In the genomic region with DNA sequence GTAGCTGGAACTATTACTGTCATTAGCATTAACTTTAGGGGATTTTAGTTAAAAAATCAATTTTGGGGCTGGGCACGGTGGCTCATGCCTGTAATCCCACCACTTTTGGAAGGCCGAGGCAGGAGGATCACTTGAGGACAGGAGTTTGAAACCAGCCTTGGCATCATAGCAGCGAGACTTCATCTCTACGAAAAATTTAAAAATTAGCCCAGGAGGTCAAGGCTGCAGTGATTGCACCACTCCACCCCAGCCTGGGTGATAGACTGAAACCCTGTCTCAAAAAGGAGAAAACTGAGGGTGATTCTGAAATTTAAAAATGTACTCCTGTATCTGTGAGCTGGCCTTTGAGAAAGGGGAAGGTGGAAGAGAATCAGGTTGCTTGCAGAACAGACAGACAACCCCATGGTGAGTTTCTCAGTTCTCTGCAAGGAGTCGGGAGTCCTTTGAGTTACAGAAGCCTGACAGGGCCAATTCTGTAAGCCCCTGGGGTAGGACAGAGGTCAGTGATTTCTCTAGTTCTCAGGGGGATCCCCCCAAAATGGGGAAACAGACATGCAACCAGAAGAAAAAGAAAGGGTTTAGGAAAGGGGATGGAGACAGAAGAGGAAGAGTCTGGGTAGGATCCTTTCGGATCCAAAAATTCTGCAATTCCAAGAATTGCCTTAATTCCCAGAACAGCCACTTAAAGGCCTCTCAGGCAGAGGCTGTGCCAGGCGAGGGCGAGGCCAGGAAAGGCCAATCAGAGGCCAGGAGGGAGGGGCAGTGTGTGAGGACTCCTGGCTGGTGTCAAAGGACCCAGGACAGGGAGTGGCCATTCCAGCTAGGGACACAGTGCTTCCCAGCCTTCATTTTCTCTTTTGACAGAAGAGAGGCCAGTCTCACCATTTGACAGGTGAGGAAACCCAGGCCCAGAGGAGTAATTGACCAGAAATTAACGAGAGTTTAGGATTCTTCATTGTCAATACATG, we compare ENCODE assay signal across 12 cellular contexts. TPM values are rescaled to one million over a fixed set of nuclear protein-coding genes. Genes with fewer than 3 reads are reported as not detected.
DNase-seq lines count a peak whose midpoint lies in the region; ATAC-seq lines count a peak whose summit lies in the region.
"Had no signal": no experiment of that assay in that cellular context is flagged by ENCODE, and none has a peak within 500 bp of the region (broad histone marks: within the 10 kb centered on the region; RNA-seq: fewer than 3 reads in every experiment).

No MANE protein-coding gene starts in this region.

- H3K27ac Mint-ChIP-seq in activated T-helper 17 cell treated with anti-CD3 and anti-CD28 coated beads, Interleukin-2, amount 50 U/mL, for 72 hours: peak overlapping the region; percentile 4
- peak overlapping the region; percentile 23 for H3K27ac Mint-ChIP-seq in stimulated activated memory B cell treated with anti-CD40 and anti-IgM and Interleukin-4, amounts not matched to agents 10 μg/mL and 1 μg/mL and 100 μg/mL, for 72 hours
- H3K27ac Mint-ChIP-seq in activated T-helper 1 cell treated with anti-CD3 and anti-CD28 coated beads, Interleukin-12 subunit alpha, Interleukin-12 subunit beta, Interleukin-2, Interleukin-4 antibody, amounts not matched to agents 30 ng/mL and 10 ng/mL and 1 ng/mL, durations not matched to agents 14 hours and 24 hours and 36 hours: no peak overlapping the region
- H3K27ac Mint-ChIP-seq: activated naive CD8-positive, alpha-beta T cell had no signal

- no peak overlapping the region for H3K4me3 ChIP-seq in iPS DF 6.9 (ENCODE audit: low read length)
- H3K4me3 ChIP-seq: skin epidermis had no signal

- H3K36me3 ChIP-seq in iPS DF 6.9 (ENCODE audit: control insufficient read depth, insufficient read depth, low read length): no peaks in the 10 kb centered on the region

- DNase-seq in GM03348 (ENCODE audit: low spot score) (peak; percentile 70), iPS DF 6.9 (ENCODE audit: low read depth, low spot score) (peak; percentile 35), NCI-H2227 treated with DMSO at 0.1 percent for 48 hours (lab: John Stamatoyannopoulos, UW) (no peak)
- DNase-seq in activated T-helper 1 cell treated with anti-CD3 and anti-CD28 coated beads, Interleukin-12 subunit alpha, Interleukin-12 subunit beta, Interleukin-2, Interleukin-4 antibody, amounts not matched to agents 30 ng/mL and 10 ng/mL and 1 ng/mL, durations not matched to agents 14 hours and 24 hours and 36 hours (ENCODE audit: low spot score): no peak
- DNase-seq in activated CD8-positive, alpha-beta memory T cell treated with anti-CD3 and anti-CD28 coated beads, Interleukin-2, amount 50 U/mL, for 48 hours: no peak
- DNase-seq: glutamatergic neuron, T-cell had no signal

- no peaks in the 10 kb centered on the region for H3K27me3 ChIP-seq in iPS DF 6.9 (ENCODE audit: control insufficient read depth, insufficient read depth, low read length)

- intact Hi-C loops in activated T-helper 1 cell treated with anti-CD3 and anti-CD28 coated beads, Interleukin-12 subunit alpha, Interleukin-12 subunit beta, Interleukin-2, Interleukin-4 antibody, amounts not matched to agents 30 ng/mL and 10 ng/mL and 1 ng/mL, durations not matched to agents 14 hours and 24 hours and 36 hours (cut with micrococcal nuclease): no loop called here

- H3K4me3 Mint-ChIP-seq in activated T-helper 17 cell treated with anti-CD3 and anti-CD28 coated beads, Interleukin-2, amount 50 U/mL, for 72 hours: no peak overlapping the region
- H3K4me3 Mint-ChIP-seq in stimulated activated memory B cell treated with anti-CD40 and anti-IgM and Interleukin-4, amounts not matched to agents 10 μg/mL and 1 μg/mL and 100 μg/mL, for 72 hours: no peak overlapping the region
- H3K4me3 Mint-ChIP-seq in activated T-helper 1 cell treated with anti-CD3 and anti-CD28 coated beads, Interleukin-12 subunit alpha, Interleukin-12 subunit beta, Interleukin-2, Interleukin-4 antibody, amounts not matched to agents 30 ng/mL and 10 ng/mL and 1 ng/mL, durations not matched to agents 14 hours and 24 hours and 36 hours: no peak overlapping the region
- H3K4me3 Mint-ChIP-seq: activated naive CD8-positive, alpha-beta T cell had no signal

- no peak for ATAC-seq in activated T-helper 17 cell treated with anti-CD3 and anti-CD28 coated beads, Interleukin-2, amount 50 U/mL, for 72 hours (replicated peaks)
- peak; percentile 66 for ATAC-seq in stimulated activated memory B cell treated with anti-CD40 and anti-IgM and Interleukin-4, amounts not matched to agents 10 μg/mL and 1 μg/mL and 100 μg/mL, for 72 hours
- no peak for ATAC-seq in HG02885 (IDR thresholded peaks at IDR 0.05; ENCODE audit: poor library complexity, unreplicated experiment)
- ATAC-seq: T-cell had no signal

- WGBS in iPS DF 6.9 (ENCODE audit: insufficient coverage, insufficient read length): no CpG with 5 or more reads among the region's 9 CpGs

- H3K9me3 Mint-ChIP-seq in activated T-helper 17 cell treated with anti-CD3 and anti-CD28 coated beads, Interleukin-2, amount 50 U/mL, for 72 hours: no peaks in the 10 kb centered on the region
- no peaks in the 10 kb centered on the region for H3K9me3 Mint-ChIP-seq in stimulated activated memory B cell treated with anti-CD40 and anti-IgM and Interleukin-4, amounts not matched to agents 10 μg/mL and 1 μg/mL and 100 μg/mL, for 72 hours
- H3K9me3 Mint-ChIP-seq in activated T-helper 1 cell treated with anti-CD3 and anti-CD28 coated beads, Interleukin-12 subunit alpha, Interleukin-12 subunit beta, Interleukin-2, Interleukin-4 antibody, amounts not matched to agents 30 ng/mL and 10 ng/mL and 1 ng/mL, durations not matched to agents 14 hours and 24 hours and 36 hours: no peaks in the 10 kb centered on the region
- H3K9me3 Mint-ChIP-seq: T-cell had no signal

- H3K36me3 Mint-ChIP-seq in activated T-helper 17 cell treated with anti-CD3 and anti-CD28 coated beads, Interleukin-2, amount 50 U/mL, for 72 hours (ENCODE audit: low read depth): no peaks in the 10 kb centered on the region
- H3K36me3 Mint-ChIP-seq in stimulated activated memory B cell treated with anti-CD40 and anti-IgM and Interleukin-4, amounts not matched to agents 10 μg/mL and 1 μg/mL and 100 μg/mL, for 72 hours: no peaks in the 10 kb centered on the region
- no peaks in the 10 kb centered on the region for H3K36me3 Mint-ChIP-seq in activated T-helper 1 cell treated with anti-CD3 and anti-CD28 coated beads, Interleukin-12 subunit alpha, Interleukin-12 subunit beta, Interleukin-2, Interleukin-4 antibody, amounts not matched to agents 30 ng/mL and 10 ng/mL and 1 ng/mL, durations not matched to agents 14 hours and 24 hours and 36 hours (ENCODE audit: low read depth)
- H3K36me3 Mint-ChIP-seq: activated naive CD8-positive, alpha-beta T cell; T-cell had no signal

- no peaks in the 10 kb centered on the region for H3K27me3 Mint-ChIP-seq in activated T-helper 17 cell treated with anti-CD3 and anti-CD28 coated beads, Interleukin-2, amount 50 U/mL, for 72 hours
- H3K27me3 Mint-ChIP-seq in stimulated activated memory B cell treated with anti-CD40 and anti-IgM and Interleukin-4, amounts not matched to agents 10 μg/mL and 1 μg/mL and 100 μg/mL, for 72 hours: peaks cover 13% of the 10 kb centered on the region
- H3K27me3 Mint-ChIP-seq in activated T-helper 1 cell treated with anti-CD3 and anti-CD28 coated beads, Interleukin-12 subunit alpha, Interleukin-12 subunit beta, Interleukin-2, Interleukin-4 antibody, amounts not matched to agents 30 ng/mL and 10 ng/mL and 1 ng/mL, durations not matched to agents 14 hours and 24 hours and 36 hours (ENCODE audit: insufficient read depth): peaks cover 6% of the 10 kb centered on the region
- H3K27me3 Mint-ChIP-seq: activated naive CD8-positive, alpha-beta T cell; T-cell had no signal

- H3K9me3 ChIP-seq in iPS DF 6.9 (ENCODE audit: control insufficient read depth, insufficient read depth, low read length): no peaks in the 10 kb centered on the region

- no peak overlapping the region for H3K27ac ChIP-seq in iPS DF 6.9 (ENCODE audit: low read length)

- H3K4me1 Mint-ChIP-seq in activated T-helper 17 cell treated with anti-CD3 and anti-CD28 coated beads, Interleukin-2, amount 50 U/mL, for 72 hours: peaks cover 28% of the 10 kb centered on the region
- H3K4me1 Mint-ChIP-seq in stimulated activated memory B cell treated with anti-CD40 and anti-IgM and Interleukin-4, amounts not matched to agents 10 μg/mL and 1 μg/mL and 100 μg/mL, for 72 hours: peaks cover 15% of the 10 kb centered on the region
- peaks cover 15% of the 10 kb centered on the region for H3K4me1 Mint-ChIP-seq in activated T-helper 1 cell treated with anti-CD3 and anti-CD28 coated beads, Interleukin-12 subunit alpha, Interleukin-12 subunit beta, Interleukin-2, Interleukin-4 antibody, amounts not matched to agents 30 ng/mL and 10 ng/mL and 1 ng/mL, durations not matched to agents 14 hours and 24 hours and 36 hours (ENCODE audit: low read depth)

- H3K4me1 ChIP-seq in iPS DF 6.9 (ENCODE audit: control insufficient read depth, insufficient read depth, low read length): no peaks in the 10 kb centered on the region

RNA-seq across cellular contexts. Expression of gene NUPR1, which starts 6.7 kb away (rescaled TPM):
- not detected for total RNA-seq in activated T-helper 17 cell treated with anti-CD3 and anti-CD28 coated beads, Interleukin-2, amount 50 U/mL, for 72 hours
- not detected in 2 replicates for total RNA-seq in activated T-helper 1 cell treated with anti-CD3 and anti-CD28 coated beads, Interleukin-12 subunit alpha, Interleukin-12 subunit beta, Interleukin-2, Interleukin-4 antibody, amounts not matched to agents 30 ng/mL and 10 ng/mL and 1 ng/mL, durations not matched to agents 14 hours and 24 hours and 36 hours

RNA-seq across cellular contexts. Expression of gene SGF29, which starts 21.7 kb away (rescaled TPM):
- total RNA-seq in activated T-helper 17 cell treated with anti-CD3 and anti-CD28 coated beads, Interleukin-2, amount 50 U/mL, for 72 hours: 10 to 100 TPM; 14.7 to 18.5 TPM
- total RNA-seq in activated T-helper 1 cell treated with anti-CD3 and anti-CD28 coated beads, Interleukin-12 subunit alpha, Interleukin-12 subunit beta, Interleukin-2, Interleukin-4 antibody, amounts not matched to agents 30 ng/mL and 10 ng/mL and 1 ng/mL, durations not matched to agents 14 hours and 24 hours and 36 hours: 38.6 and 39.0 TPM in 2 replicates

RNA-seq across cellular contexts. Expression of gene IL27, which starts 25.4 kb away (rescaled TPM):
- total RNA-seq in activated T-helper 17 cell treated with anti-CD3 and anti-CD28 coated beads, Interleukin-2, amount 50 U/mL, for 72 hours: not detected
- total RNA-seq in activated T-helper 1 cell treated with anti-CD3 and anti-CD28 coated beads, Interleukin-12 subunit alpha, Interleukin-12 subunit beta, Interleukin-2, Interleukin-4 antibody, amounts not matched to agents 30 ng/mL and 10 ng/mL and 1 ng/mL, durations not matched to agents 14 hours and 24 hours and 36 hours: not detected in 2 replicates
- total RNA-seq: T-cell had no signal

RNA-seq across cellular contexts. Expression of gene APOBR, which starts 37.6 kb away (rescaled TPM):
- 1 to 10 TPM; 4.2 to 4.3 TPM for total RNA-seq in activated T-helper 17 cell treated with anti-CD3 and anti-CD28 coated beads, Interleukin-2, amount 50 U/mL, for 72 hours
- total RNA-seq in activated T-helper 1 cell treated with anti-CD3 and anti-CD28 coated beads, Interleukin-12 subunit alpha, Interleukin-12 subunit beta, Interleukin-2, Interleukin-4 antibody, amounts not matched to agents 30 ng/mL and 10 ng/mL and 1 ng/mL, durations not matched to agents 14 hours and 24 hours and 36 hours: 3.5 and 4.3 TPM in 2 replicates

RNA-seq across cellular contexts. Expression of gene CLN3, which starts 40.2 kb away (rescaled TPM):
- total RNA-seq in activated T-helper 17 cell treated with anti-CD3 and anti-CD28 coated beads, Interleukin-2, amount 50 U/mL, for 72 hours: 10 to 100 TPM; 34.6 to 47.7 TPM
- total RNA-seq in activated T-helper 1 cell treated with anti-CD3 and anti-CD28 coated beads, Interleukin-12 subunit alpha, Interleukin-12 subunit beta, Interleukin-2, Interleukin-4 antibody, amounts not matched to agents 30 ng/mL and 10 ng/mL and 1 ng/mL, durations not matched to agents 14 hours and 24 hours and 36 hours: 27.1 and 28.5 TPM in 2 replicates

Comparison
In these comparisons a context has a peak if more than half of its experiments do, and no peak if none do; other contexts are left out.
1. DNase-seq: peak in GM03348 (single experiment) and iPS DF 6.9 (single experiment); none in activated T-helper 1 cell treated with anti-CD3 and anti-CD28 coated beads, Interleukin-12 subunit alpha, Interleukin-12 subunit beta, Interleukin-2, Interleukin-4 antibody, amounts not matched to agents 30 ng/mL and 10 ng/mL and 1 ng/mL, durations not matched to agents 14 hours and 24 hours and 36 hours (single experiment), NCI-H2227 treated with DMSO at 0.1 percent for 48 hours (single experiment) and activated CD8-positive, alpha-beta memory T cell treated with anti-CD3 and anti-CD28 coated beads, Interleukin-2, amount 50 U/mL, for 48 hours (single experiment).